1 cellular context compared by ENCODE assay signal in genomic region chr10:3802526-3803002, GRCh38.
TF ChIP-seq lines count a peak whose summit lies in the region.

No MANE protein-coding gene starts in this region.

TF ChIP-seq in K562, 482 proteins besides CTCF, POLR2A, EP300 and RAD21 (continued from another document):
- peak; percentile 55; the same call in 1 of the 2 replicates for TF ChIP-seq ZNF407 (IDR thresholded peaks at IDR 0.05; ENCODE audit: low read depth)
- no peak for TF ChIP-seq MTA2 (IDR thresholded peaks at IDR 0.05; ENCODE audit: low read depth)
- TF ChIP-seq, protein P1, sequence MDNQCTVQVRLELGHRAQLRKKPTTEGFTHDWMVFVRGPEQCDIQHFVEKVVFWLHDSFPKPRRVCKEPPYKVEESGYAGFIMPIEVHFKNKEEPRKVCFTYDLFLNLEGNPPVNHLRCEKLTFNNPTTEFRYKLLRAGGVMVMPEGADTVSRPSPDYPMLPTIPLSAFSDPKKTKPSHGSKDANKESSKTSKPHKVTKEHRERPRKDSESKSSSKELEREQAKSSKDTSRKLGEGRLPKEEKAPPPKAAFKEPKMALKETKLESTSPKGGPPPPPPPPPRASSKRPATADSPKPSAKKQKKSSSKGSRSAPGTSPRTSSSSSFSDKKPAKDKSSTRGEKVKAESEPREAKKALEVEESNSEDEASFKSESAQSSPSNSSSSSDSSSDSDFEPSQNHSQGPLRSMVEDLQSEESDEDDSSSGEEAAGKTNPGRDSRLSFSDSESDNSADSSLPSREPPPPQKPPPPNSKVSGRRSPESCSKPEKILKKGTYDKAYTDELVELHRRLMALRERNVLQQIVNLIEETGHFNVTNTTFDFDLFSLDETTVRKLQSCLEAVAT (IDR thresholded peaks at IDR 0.05), result peak; percentile 75 to 84
- TF ChIP-seq NFRKB (IDR thresholded peaks at IDR 0.05; ENCODE audit: low read depth), result peak; percentile 60; the same call in 1 of the 2 replicates
- no peak for TF ChIP-seq KLF16 (IDR thresholded peaks at IDR 0.05)
- TF ChIP-seq MIER1 (IDR thresholded peaks at IDR 0.05; ENCODE audit: low read depth), result peak; percentile 72; the same call in 1 of the 2 replicates
- no peak for TF ChIP-seq ZBTB1 (CRISPR knock-in tag; IDR thresholded peaks at IDR 0.05; ENCODE audit: borderline replicate concordance, low read depth)
- TF ChIP-seq, protein P2, sequence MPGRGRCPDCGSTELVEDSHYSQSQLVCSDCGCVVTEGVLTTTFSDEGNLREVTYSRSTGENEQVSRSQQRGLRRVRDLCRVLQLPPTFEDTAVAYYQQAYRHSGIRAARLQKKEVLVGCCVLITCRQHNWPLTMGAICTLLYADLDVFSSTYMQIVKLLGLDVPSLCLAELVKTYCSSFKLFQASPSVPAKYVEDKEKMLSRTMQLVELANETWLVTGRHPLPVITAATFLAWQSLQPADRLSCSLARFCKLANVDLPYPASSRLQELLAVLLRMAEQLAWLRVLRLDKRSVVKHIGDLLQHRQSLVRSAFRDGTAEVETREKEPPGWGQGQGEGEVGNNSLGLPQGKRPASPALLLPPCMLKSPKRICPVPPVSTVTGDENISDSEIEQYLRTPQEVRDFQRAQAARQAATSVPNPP (IDR thresholded peaks at IDR 0.05; ENCODE audit: borderline replicate concordance, insufficient read depth, insufficient read length), result no peak
- TF ChIP-seq GABPA (tag; conservative IDR thresholded peaks at IDR 0.05; ENCODE audit: low read depth), result no peak
- peak; percentile 57 for TF ChIP-seq DPF2 (IDR thresholded peaks at IDR 0.05)
- no peak for TF ChIP-seq NFATC3 (IDR thresholded peaks at IDR 0.05)
- TF ChIP-seq ILF3 (IDR thresholded peaks at IDR 0.05; ENCODE audit: borderline replicate concordance), result no peak
- TF ChIP-seq HDGF (IDR thresholded peaks at IDR 0.05), result peak; percentile 97; the same call in 1 of the 2 replicates
- peak; percentile 90 for TF ChIP-seq SMARCA5 (IDR thresholded peaks at IDR 0.05)
- TF ChIP-seq VEZF1 (CRISPR knock-in tag; IDR thresholded peaks at IDR 0.05), result no peak
- TF ChIP-seq NRF1 (conservative IDR thresholded peaks at IDR 0.05 in 1 of 2, IDR thresholded peaks at IDR 0.05 in 1 of 2), result no peak
- TF ChIP-seq MCM7 (IDR thresholded peaks at IDR 0.05), result peak in 1 of 2 experiments; percentile 42; a peak in 1 of 4 replicates
- peak; percentile 45; the same call in 1 of the 2 replicates for TF ChIP-seq IRF9 (tag; IDR thresholded peaks at IDR 0.05)
- TF ChIP-seq ZBTB8A (IDR thresholded peaks at IDR 0.05; ENCODE audit: partially characterized antibody), result peak; percentile 31
- peak; percentile 53 for TF ChIP-seq ASH1L (IDR thresholded peaks at IDR 0.05; ENCODE audit: borderline replicate concordance, low read depth, partially characterized antibody)
- peak; percentile 87; the same call in 1 of the 2 replicates for TF ChIP-seq ZC3H8 (IDR thresholded peaks at IDR 0.05)
- no peak for TF ChIP-seq TCF7L2 (IDR thresholded peaks at IDR 0.05; ENCODE audit: low read depth, low read length)
- peak; percentile 65 for TF ChIP-seq BCOR (IDR thresholded peaks at IDR 0.05)
